Comparison of ENCODE assay signal across 8 cellular contexts in genomic region chr12:27179399-27180214, GRCh38.
DNase-seq lines count a peak whose midpoint lies in the region; ATAC-seq lines count a peak whose summit lies in the region.

No MANE protein-coding gene starts in this region.

- H4K91ac ChIP-seq in mesenchymal stem cell (ENCODE audit: low read length): no peak overlapping the region

- peaks cover 6% of the 10 kb centered on the region for H3K4me1 ChIP-seq in CD4-positive, CD25-positive, alpha-beta regulatory T cell (ENCODE audit: control insufficient read depth, insufficient read depth, low read length, poor library complexity, severe bottlenecking)
- peaks cover 4% of the 10 kb centered on the region for H3K4me1 ChIP-seq in mesenchymal stem cell (ENCODE audit: control insufficient read depth, insufficient read depth, low read depth, low read length)

- no peak overlapping the region for H2AFZ ChIP-seq in mesenchymal stem cell (ENCODE audit: low read depth, low read length)

- H3K27me3 Mint-ChIP-seq in CD4-positive, CD25-positive, alpha-beta regulatory T cell: no peaks in the 10 kb centered on the region

- peak overlapping the region; percentile 75 for H2BK5ac ChIP-seq in mesenchymal stem cell (ENCODE audit: low read depth, low read length, poor library complexity, severe bottlenecking)

- H3K27me3 ChIP-seq in CD4-positive, CD25-positive, alpha-beta regulatory T cell (ENCODE audit: control insufficient read depth, insufficient read depth, low read length): no peaks in the 10 kb centered on the region
- no peaks in the 10 kb centered on the region for H3K27me3 ChIP-seq in mesenchymal stem cell (ENCODE audit: control insufficient read depth in 1 of 2, insufficient read depth in 1 of 2, low read length in 2 of 2)

- peak overlapping the region; percentile 62 for H3K4me3 ChIP-seq in CD4-positive, CD25-positive, alpha-beta regulatory T cell (ENCODE audit: low read depth, low read length)
- H3K4me3 ChIP-seq in mesenchymal stem cell (ENCODE audit: insufficient read depth in 1 of 2, low read depth in 1 of 2, low read length in 2 of 2): no peak overlapping the region

- H3K4ac ChIP-seq in mesenchymal stem cell (ENCODE audit: low read depth in 1 of 2, low read length in 2 of 2): no peak overlapping the region

- H3K79me1 ChIP-seq in mesenchymal stem cell (replicated peaks; ENCODE audit: low read length, poor library complexity, severe bottlenecking): no peaks in the 10 kb centered on the region

- H3K9me3 ChIP-seq in CD4-positive, CD25-positive, alpha-beta regulatory T cell (ENCODE audit: control insufficient read depth in 2 of 2, low read length in 2 of 2): no peaks in the 10 kb centered on the region
- no peaks in the 10 kb centered on the region for H3K9me3 ChIP-seq in mesenchymal stem cell (ENCODE audit: control insufficient read depth, low read length)

- no peaks in the 10 kb centered on the region for H3K36me3 ChIP-seq in CD4-positive, CD25-positive, alpha-beta regulatory T cell (ENCODE audit: control insufficient read depth, insufficient read depth, low read length)
- no peaks in the 10 kb centered on the region for H3K36me3 ChIP-seq in mesenchymal stem cell (ENCODE audit: control insufficient read depth in 1 of 2, insufficient read depth in 2 of 2, low read depth in 1 of 2, low read length in 2 of 2)

- H3K4me1 Mint-ChIP-seq in CD4-positive, CD25-positive, alpha-beta regulatory T cell: peaks cover 11 to 29% (median 23%) of the 10 kb centered on the region in 4 donors

- H3K36me3 Mint-ChIP-seq in CD4-positive, CD25-positive, alpha-beta regulatory T cell: no peaks in the 10 kb centered on the region

- H2BK120ac ChIP-seq in mesenchymal stem cell (ENCODE audit: low read depth, low read length): no peak overlapping the region

- H3K27ac ChIP-seq in CD4-positive, CD25-positive, alpha-beta regulatory T cell (ENCODE audit: insufficient read depth, low read length, poor library complexity, severe bottlenecking): peak overlapping the region; percentile 9
- H3K27ac ChIP-seq in mesenchymal stem cell (ENCODE audit: low read length, poor library complexity, severe bottlenecking): peak overlapping the region; percentile 95

- H3K9me3 Mint-ChIP-seq in CD4-positive, CD25-positive, alpha-beta regulatory T cell: no peaks in the 10 kb centered on the region

- no peak overlapping the region for H4K8ac ChIP-seq in mesenchymal stem cell (ENCODE audit: low read length)

- peak overlapping the region; percentile 46 for H3K9ac ChIP-seq in mesenchymal stem cell (ENCODE audit: low read length)

- 63% methylated on average over 5 of the region's 6 CpGs for WGBS in mesenchymal stem cell

- DNase-seq in CD4-positive, CD25-positive, alpha-beta regulatory T cell: peak in 2 of 3 donors; percentile 14 to 80
- peak; percentile 80 to 91 for DNase-seq in NOMO-1 (lab: John Stamatoyannopoulos, UW; ENCODE audit: unreplicated experiment in 2 of 2)
- peak; percentile 30 for DNase-seq in brain pericyte (ENCODE audit: low read depth, low spot score)
- peak; percentile 93 for DNase-seq in mesenchymal stem cell
- no peak for DNase-seq in NCI-H187 (lab: John Stamatoyannopoulos, UW)
- DNase-seq in iPS-NIHi7 (ENCODE audit: extremely low spot score): no peak

- H3K27ac Mint-ChIP-seq in CD4-positive, CD25-positive, alpha-beta regulatory T cell: peak overlapping the region; percentile 12 to 60 (median 31)

- H3K18ac ChIP-seq in mesenchymal stem cell (ENCODE audit: low read depth in 1 of 2, low read length in 2 of 2): peak overlapping the region; percentile 43 to 82

- no peak overlapping the region for H3K23ac ChIP-seq in mesenchymal stem cell (ENCODE audit: low read length in 2 of 2)

- H2BK12ac ChIP-seq in mesenchymal stem cell (ENCODE audit: low read length in 2 of 2): peak overlapping the region in 1 of 2 experiments; percentile 83

- H3K14ac ChIP-seq in mesenchymal stem cell (ENCODE audit: low read length in 2 of 2): no peak overlapping the region

- H3K4me2 ChIP-seq in mesenchymal stem cell (ENCODE audit: low read length, poor library complexity, severe bottlenecking): peak overlapping the region; percentile 21

- peak overlapping the region in 2 of 4 donors; percentile 12 to 16 for H3K4me3 Mint-ChIP-seq in CD4-positive, CD25-positive, alpha-beta regulatory T cell

- peak; percentile 79 to 85 for ATAC-seq in CD4-positive, CD25-positive, alpha-beta regulatory T cell (ENCODE audit: low read depth in 2 of 2)
- ATAC-seq in GM18909 (IDR thresholded peaks at IDR 0.05; ENCODE audit: poor library complexity, unreplicated experiment) (peak; percentile 93), HG03039 (IDR thresholded peaks at IDR 0.05; ENCODE audit: unreplicated experiment) (peak; percentile 86)

- peak overlapping the region; percentile 95 for H2AK5ac ChIP-seq in mesenchymal stem cell (ENCODE audit: low read length, severe bottlenecking)

- no peak overlapping the region for H2BK15ac ChIP-seq in mesenchymal stem cell (ENCODE audit: low read depth, poor library complexity, severe bottlenecking)

Comparison
In these comparisons a context has a peak if more than half of its experiments do, and no peak if none do; other contexts are left out.
1. DNase-seq: peak in CD4-positive, CD25-positive, alpha-beta regulatory T cell (2 of 3), NOMO-1 (2 of 2), brain pericyte (single experiment) and mesenchymal stem cell (single experiment); none in NCI-H187 (0 of 2) and iPS-NIHi7 (single experiment).
2. Peak in every context shown above with its lines, with median percentiles within 50 percentile points of each other: ATAC-seq.